In genomic region chr1:40532062-40532389, GRCh38 we compare ENCODE assay signal across 8 cellular contexts. TPM values are rescaled to one million over a fixed set of nuclear protein-coding genes. Genes with fewer than 3 reads are reported as not detected.
DNase-seq lines count a peak whose midpoint lies in the region; ATAC-seq and TF ChIP-seq lines count a peak whose summit lies in the region.

No MANE protein-coding gene starts in this region.

- TF ChIP-seq CTCF in Panc1 (IDR thresholded peaks at IDR 0.05) (no peak), fibroblast of lung (conservative IDR thresholded peaks at IDR 0.05 in 1 of 2, IDR thresholded peaks at IDR 0.05 in 1 of 2; ENCODE audit: low read depth in 1 of 2, low read length in 2 of 2) (no peak), retinal pigment epithelial cell (conservative IDR thresholded peaks at IDR 0.05; ENCODE audit: low read depth, low read length) (no peak)

- peak overlapping the region; percentile 96 for H3K4me2 ChIP-seq in fibroblast of lung (ENCODE audit: extremely low read depth, insufficient read depth, low read length)

- H3K79me2 ChIP-seq in fibroblast of lung (ENCODE audit: control insufficient read depth, insufficient read depth, low read length): no peaks in the 10 kb centered on the region

- H4K20me1 ChIP-seq in fibroblast of lung (ENCODE audit: control insufficient read depth, extremely low read depth, insufficient read depth, low read length): no peaks in the 10 kb centered on the region

- POLR2A ChIA-PET in Panc1 (lab: Charles Lee): interaction anchor here (0.6 to 0.7 kb wide), 2 partner anchors 11 to 73 kb away, joined by 3 to 4 read pairs; no protein-coding TSS in a partner anchor

- CTCF ChIA-PET in Panc1 (lab: Charles Lee): interaction anchor here (0.6 to 0.7 kb wide), 4 partner anchors 37 to 159 kb away, joined by 3 to 6 read pairs (median 4); no protein-coding TSS in a partner anchor

- intact Hi-C loops in Panc1 (cut with micrococcal nuclease; ENCODE audit: unreplicated experiment) (no loop called here), posterior vena cava (cut with DNase I) (no loop called here)

- peak; percentile 4 for ATAC-seq in GM18907 (IDR thresholded peaks at IDR 0.05; ENCODE audit: unreplicated experiment)
- no peak for ATAC-seq in Panc1
- no peak for ATAC-seq in GM18873 (IDR thresholded peaks at IDR 0.05; ENCODE audit: low FRiP score, unreplicated experiment)

- H3K27ac ChIP-seq in Panc1 (ENCODE audit: low read length) (peak overlapping the region; percentile 93), fibroblast of lung (ENCODE audit: insufficient read depth, low read length) (peak overlapping the region; percentile 77)

- H3K36me3 ChIP-seq in Panc1 (ENCODE audit: control insufficient read depth, insufficient read depth, low read length) (no peaks in the 10 kb centered on the region), fibroblast of lung (ENCODE audit: control insufficient read depth, insufficient read depth, low read length) (no peaks in the 10 kb centered on the region)

- H2AFZ ChIP-seq in fibroblast of lung (ENCODE audit: low read length): peak overlapping the region; percentile 98

- DNase-seq in Panc1 (ENCODE audit: low read depth, low spot score) (no peak), fibroblast of lung (ENCODE audit: low read depth in 2 of 2) (no peak), retinal pigment epithelial cell (ENCODE audit: low read depth) (no peak), ecto neural progenitor cell (ENCODE audit: low spot score) (no peak), mesenteric fat pad (ENCODE audit: low spot score) (no peak), posterior vena cava (ENCODE audit: low spot score) (no peak)

- H3K4me1 ChIP-seq in Panc1 (ENCODE audit: control insufficient read depth, insufficient read depth, low read length): peaks cover 7% of the 10 kb centered on the region
- H3K4me1 ChIP-seq in fibroblast of lung (ENCODE audit: control insufficient read depth, extremely low read depth, insufficient read depth, low read length): no peaks in the 10 kb centered on the region

- H3K27me3 ChIP-seq in Panc1 (ENCODE audit: control insufficient read depth, insufficient read depth, low read length) (no peaks in the 10 kb centered on the region), fibroblast of lung (ENCODE audit: control insufficient read depth, insufficient read depth, low read length) (no peaks in the 10 kb centered on the region)

- peak overlapping the region; percentile 81 to 89 for H3K4me3 ChIP-seq in Panc1 (ENCODE audit: low read depth in 2 of 2, low read length in 2 of 2)
- peak overlapping the region; percentile 70 to 90 (median 80) for H3K4me3 ChIP-seq in fibroblast of lung (replicated peaks in 1 of 4; ENCODE audit: control extremely low read depth in 1 of 4, insufficient read depth in 1 of 4, low read depth in 3 of 4, low read length in 4 of 4)
- H3K4me3 ChIP-seq in retinal pigment epithelial cell (ENCODE audit: low read length): peak overlapping the region; percentile 58

- H3K9ac ChIP-seq in fibroblast of lung (ENCODE audit: insufficient read depth, low read length): peak overlapping the region; percentile 44

- no TSS peak for BruUV-seq in Panc1 (replicated peaks; lab: Mats Ljungman, UMichigan)

- H3K9me3 ChIP-seq in Panc1 (ENCODE audit: control insufficient read depth, insufficient read depth, low read depth, low read length): 0 out of 2 replicates have a peak, but pooled peaks cover 3% of the 10 kb centered on the region
- H3K9me3 ChIP-seq in fibroblast of lung (ENCODE audit: control insufficient read depth, insufficient read depth, low read depth, low read length): no peaks in the 10 kb centered on the region

- in situ Hi-C loops in Panc1 (cut with HindIII; ENCODE audit: low pct_unique_long_range_greater_than_20kb, low sequenced_read_pairs): no loop called here

RNA-seq across cellular contexts. Expression of gene ZNF684, which starts 0.6 kb away (rescaled TPM):
- total RNA-seq in Panc1 (2021; ENCODE audit: unreplicated experiment) (5.3 TPM), fibroblast of lung (4.1 and 4.4 TPM in 2 replicates), mesenteric fat pad (3.7 TPM), posterior vena cava (1 to 10 TPM; 4.2 to 4.8 TPM)
- polyA plus RNA-seq in Panc1 (2012; ENCODE audit: insufficient read length): 4.9 TPM
- 3.3 and 4.0 TPM in 2 replicates for polyA plus RNA-seq in fibroblast of lung
- polyA plus RNA-seq in fibroblast of lung (2012): 1.9 and 2.2 TPM in 2 replicates
- polyA minus RNA-seq in fibroblast of lung (ENCODE audit: low replicate concordance): 0.12 and 3.0 TPM in 2 replicates

RNA-seq across cellular contexts. Expression of gene EXO5, which starts 23.5 kb away (rescaled TPM):
- total RNA-seq in Panc1 (2021; ENCODE audit: unreplicated experiment): 17.9 TPM
- 10.0 TPM for polyA plus RNA-seq in Panc1 (2012; ENCODE audit: insufficient read length)
- total RNA-seq in fibroblast of lung: 7.7 and 11.1 TPM in 2 replicates
- polyA plus RNA-seq in fibroblast of lung: 9.0 and 13.4 TPM in 2 replicates
- polyA plus RNA-seq in fibroblast of lung (2012): 6.0 and 8.8 TPM in 2 replicates
- 1.1 and 1.6 TPM in 2 replicates for polyA minus RNA-seq in fibroblast of lung (ENCODE audit: low replicate concordance)
- 6.3 TPM for total RNA-seq in mesenteric fat pad
- total RNA-seq in posterior vena cava: 1 to 10 TPM; 5.3 to 6.1 TPM

RNA-seq across cellular contexts. Expression of gene ZFP69, which starts 54.9 kb away (rescaled TPM):
- total RNA-seq in Panc1 (2021; ENCODE audit: unreplicated experiment) (6.4 TPM), fibroblast of lung (4.3 and 4.4 TPM in 2 replicates), mesenteric fat pad (3.0 TPM), posterior vena cava (1 to 10 TPM; 4.3 to 6.4 TPM)
- polyA plus RNA-seq in Panc1 (2012; ENCODE audit: insufficient read length): 3.8 TPM
- 2.6 TPM in 2 replicates for polyA plus RNA-seq in fibroblast of lung
- 2.0 and 2.2 TPM in 2 replicates for polyA plus RNA-seq in fibroblast of lung (2012)
- 0.59 TPM in 1 of 2 replicates, not detected in the other for polyA minus RNA-seq in fibroblast of lung (ENCODE audit: low replicate concordance)
